In the genomic region with DNA sequence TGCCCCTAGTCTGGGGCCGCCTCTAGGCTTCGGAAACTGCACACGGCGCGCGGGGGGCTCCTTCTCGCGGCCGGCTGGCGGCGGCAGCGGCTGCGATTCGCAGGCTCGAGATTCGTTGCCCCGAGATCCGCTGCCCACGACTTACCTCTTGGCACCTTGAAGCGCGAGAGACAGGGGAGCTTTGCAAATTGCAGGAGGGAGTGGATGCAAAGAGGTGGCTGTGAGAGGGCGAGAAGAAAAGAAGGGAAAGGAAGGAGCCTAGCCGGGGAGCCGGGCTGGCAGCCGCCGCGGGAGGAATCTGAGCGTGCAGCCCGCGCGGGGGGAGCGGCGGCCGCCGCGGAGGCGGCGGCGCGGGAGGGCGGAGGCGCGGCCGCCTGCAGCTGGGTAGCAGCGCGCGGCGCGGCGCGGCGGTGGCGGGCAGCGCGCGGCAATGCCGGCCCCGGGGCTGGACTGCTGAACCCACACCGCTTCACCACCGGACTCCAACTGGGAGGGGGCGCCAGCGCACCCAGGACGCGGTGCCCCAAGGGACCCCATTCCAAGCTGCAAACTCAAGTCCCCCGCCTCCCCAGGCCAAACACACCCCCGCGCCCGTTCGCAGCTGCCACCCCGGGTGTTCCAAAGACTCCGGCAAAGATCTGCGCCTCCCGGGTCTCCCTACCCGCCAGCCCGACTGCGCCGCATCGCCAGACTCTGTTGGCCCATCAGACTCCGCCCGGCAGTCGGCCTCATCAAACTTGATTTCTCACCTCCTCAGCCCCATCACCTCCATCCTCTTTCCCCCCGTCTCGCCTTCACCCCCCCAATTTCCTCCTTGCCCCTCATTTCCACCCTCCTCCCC, we compare ENCODE assay signal across 1 cellular context.
TF ChIP-seq lines count a peak whose summit lies in the region.

No MANE protein-coding gene starts in this region.

TF ChIP-seq in K562, 482 proteins besides CTCF, POLR2A, EP300 and RAD21 (continued from another document and continues in another):
- TF ChIP-seq, protein P1, sequence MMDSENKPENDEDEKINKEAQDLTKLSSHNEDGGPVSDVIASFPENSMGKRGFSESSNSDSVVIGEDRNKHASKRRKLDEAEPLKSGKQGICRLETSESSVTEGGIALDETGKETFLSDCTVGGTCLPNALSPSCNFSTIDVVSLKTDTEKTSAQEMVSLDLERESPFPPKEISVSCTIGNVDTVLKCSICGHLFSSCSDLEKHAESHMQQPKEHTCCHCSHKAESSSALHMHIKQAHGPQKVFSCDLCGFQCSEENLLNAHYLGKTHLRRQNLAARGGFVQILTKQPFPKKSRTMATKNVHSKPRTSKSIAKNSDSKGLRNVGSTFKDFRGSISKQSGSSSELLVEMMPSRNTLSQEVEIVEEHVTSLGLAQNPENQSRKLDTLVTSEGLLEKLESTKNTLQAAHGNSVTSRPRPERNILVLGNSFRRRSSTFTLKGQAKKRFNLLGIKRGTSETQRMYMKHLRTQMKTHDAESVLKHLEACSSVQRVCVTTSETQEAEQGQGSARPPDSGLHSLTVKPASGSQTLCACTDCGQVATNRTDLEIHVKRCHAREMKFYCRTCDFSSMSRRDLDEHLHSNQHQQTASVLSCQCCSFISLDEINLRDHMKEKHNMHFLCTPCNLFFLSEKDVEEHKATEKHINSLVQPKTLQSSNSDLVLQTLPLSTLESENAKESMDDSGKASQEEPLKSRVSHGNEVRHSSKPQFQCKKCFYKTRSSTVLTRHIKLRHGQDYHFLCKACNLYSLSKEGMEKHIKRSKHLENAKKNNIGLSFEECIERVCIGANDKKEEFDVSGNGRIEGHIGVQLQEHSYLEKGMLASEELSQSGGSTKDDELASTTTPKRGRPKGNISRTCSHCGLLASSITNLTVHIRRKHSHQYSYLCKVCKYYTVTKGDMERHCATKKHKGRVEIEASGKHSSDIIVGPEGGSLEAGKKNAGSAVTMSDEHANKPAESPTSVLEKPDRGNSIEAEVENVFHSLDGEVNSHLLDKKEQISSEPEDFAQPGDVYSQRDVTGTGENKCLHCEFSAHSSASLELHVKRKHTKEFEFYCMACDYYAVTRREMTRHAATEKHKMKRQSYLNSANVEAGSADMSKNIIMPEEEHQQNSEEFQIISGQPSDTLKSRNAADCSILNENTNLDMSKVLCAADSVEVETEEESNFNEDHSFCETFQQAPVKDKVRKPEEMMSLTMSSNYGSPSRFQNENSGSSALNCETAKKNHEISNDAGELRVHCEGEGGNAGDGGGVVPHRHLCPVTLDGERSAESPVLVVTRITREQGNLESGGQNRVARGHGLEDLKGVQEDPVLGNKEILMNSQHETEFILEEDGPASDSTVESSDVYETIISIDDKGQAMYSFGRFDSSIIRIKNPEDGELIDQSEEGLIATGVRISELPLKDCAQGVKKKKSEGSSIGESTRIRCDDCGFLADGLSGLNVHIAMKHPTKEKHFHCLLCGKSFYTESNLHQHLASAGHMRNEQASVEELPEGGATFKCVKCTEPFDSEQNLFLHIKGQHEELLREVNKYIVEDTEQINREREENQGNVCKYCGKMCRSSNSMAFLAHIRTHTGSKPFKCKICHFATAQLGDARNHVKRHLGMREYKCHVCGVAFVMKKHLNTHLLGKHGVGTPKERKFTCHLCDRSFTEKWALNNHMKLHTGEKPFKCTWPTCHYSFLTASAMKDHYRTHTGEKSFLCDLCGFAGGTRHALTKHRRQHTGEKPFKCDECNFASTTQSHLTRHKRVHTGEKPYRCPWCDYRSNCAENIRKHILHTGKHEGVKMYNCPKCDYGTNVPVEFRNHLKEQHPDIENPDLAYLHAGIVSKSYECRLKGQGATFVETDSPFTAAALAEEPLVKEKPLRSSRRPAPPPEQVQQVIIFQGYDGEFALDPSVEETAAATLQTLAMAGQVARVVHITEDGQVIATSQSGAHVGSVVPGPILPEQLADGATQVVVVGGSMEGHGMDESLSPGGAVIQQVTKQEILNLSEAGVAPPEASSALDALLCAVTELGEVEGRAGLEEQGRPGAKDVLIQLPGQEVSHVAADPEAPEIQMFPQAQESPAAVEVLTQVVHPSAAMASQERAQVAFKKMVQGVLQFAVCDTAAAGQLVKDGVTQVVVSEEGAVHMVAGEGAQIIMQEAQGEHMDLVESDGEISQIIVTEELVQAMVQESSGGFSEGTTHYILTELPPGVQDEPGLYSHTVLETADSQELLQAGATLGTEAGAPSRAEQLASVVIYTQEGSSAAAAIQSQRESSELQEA (IDR thresholded peaks at IDR 0.05; ENCODE audit: low read depth), result no peak
- TF ChIP-seq, protein P2, sequence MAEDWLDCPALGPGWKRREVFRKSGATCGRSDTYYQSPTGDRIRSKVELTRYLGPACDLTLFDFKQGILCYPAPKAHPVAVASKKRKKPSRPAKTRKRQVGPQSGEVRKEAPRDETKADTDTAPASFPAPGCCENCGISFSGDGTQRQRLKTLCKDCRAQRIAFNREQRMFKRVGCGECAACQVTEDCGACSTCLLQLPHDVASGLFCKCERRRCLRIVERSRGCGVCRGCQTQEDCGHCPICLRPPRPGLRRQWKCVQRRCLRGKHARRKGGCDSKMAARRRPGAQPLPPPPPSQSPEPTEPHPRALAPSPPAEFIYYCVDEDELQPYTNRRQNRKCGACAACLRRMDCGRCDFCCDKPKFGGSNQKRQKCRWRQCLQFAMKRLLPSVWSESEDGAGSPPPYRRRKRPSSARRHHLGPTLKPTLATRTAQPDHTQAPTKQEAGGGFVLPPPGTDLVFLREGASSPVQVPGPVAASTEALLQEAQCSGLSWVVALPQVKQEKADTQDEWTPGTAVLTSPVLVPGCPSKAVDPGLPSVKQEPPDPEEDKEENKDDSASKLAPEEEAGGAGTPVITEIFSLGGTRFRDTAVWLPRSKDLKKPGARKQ (CRISPR knock-in tag; IDR thresholded peaks at IDR 0.05), result no peak
- peak; percentile 83 for TF ChIP-seq CCNT2 (IDR thresholded peaks at IDR 0.05; ENCODE audit: borderline replicate concordance, extremely low read depth, insufficient read length, low read depth, low read length)
- TF ChIP-seq, protein P3, sequence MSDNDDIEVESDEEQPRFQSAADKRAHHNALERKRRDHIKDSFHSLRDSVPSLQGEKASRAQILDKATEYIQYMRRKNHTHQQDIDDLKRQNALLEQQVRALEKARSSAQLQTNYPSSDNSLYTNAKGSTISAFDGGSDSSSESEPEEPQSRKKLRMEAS (CRISPR knock-in tag; IDR thresholded peaks at IDR 0.05), result no peak
- TF ChIP-seq HNRNPK (IDR thresholded peaks at IDR 0.05; ENCODE audit: low read depth, low read length, poor library complexity, severe bottlenecking), result no peak
- TF ChIP-seq TRIM28 (IDR thresholded peaks at IDR 0.05), result no peak
- no peak for TF ChIP-seq HEY1 (CRISPR knock-in tag; IDR thresholded peaks at IDR 0.05; ENCODE audit: borderline replicate concordance)
- peak in 1 of 2 experiments; percentile 69; a peak in 1 of 4 replicates for TF ChIP-seq KDM1A (IDR thresholded peaks at IDR 0.05)
- TF ChIP-seq, protein P4, sequence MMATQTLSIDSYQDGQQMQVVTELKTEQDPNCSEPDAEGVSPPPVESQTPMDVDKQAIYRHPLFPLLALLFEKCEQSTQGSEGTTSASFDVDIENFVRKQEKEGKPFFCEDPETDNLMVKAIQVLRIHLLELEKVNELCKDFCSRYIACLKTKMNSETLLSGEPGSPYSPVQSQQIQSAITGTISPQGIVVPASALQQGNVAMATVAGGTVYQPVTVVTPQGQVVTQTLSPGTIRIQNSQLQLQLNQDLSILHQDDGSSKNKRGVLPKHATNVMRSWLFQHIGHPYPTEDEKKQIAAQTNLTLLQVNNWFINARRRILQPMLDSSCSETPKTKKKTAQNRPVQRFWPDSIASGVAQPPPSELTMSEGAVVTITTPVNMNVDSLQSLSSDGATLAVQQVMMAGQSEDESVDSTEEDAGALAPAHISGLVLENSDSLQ (IDR thresholded peaks at IDR 0.05), result no peak
- TF ChIP-seq TOE1 (IDR thresholded peaks at IDR 0.05; ENCODE audit: borderline replicate concordance), result peak; percentile 4; the same call in 1 of the 2 replicates
- TF ChIP-seq TOE1 (CRISPR knock-in tag; IDR thresholded peaks at IDR 0.05; ENCODE audit: borderline replicate concordance, low read depth), result no peak
- TF ChIP-seq, protein P5, sequence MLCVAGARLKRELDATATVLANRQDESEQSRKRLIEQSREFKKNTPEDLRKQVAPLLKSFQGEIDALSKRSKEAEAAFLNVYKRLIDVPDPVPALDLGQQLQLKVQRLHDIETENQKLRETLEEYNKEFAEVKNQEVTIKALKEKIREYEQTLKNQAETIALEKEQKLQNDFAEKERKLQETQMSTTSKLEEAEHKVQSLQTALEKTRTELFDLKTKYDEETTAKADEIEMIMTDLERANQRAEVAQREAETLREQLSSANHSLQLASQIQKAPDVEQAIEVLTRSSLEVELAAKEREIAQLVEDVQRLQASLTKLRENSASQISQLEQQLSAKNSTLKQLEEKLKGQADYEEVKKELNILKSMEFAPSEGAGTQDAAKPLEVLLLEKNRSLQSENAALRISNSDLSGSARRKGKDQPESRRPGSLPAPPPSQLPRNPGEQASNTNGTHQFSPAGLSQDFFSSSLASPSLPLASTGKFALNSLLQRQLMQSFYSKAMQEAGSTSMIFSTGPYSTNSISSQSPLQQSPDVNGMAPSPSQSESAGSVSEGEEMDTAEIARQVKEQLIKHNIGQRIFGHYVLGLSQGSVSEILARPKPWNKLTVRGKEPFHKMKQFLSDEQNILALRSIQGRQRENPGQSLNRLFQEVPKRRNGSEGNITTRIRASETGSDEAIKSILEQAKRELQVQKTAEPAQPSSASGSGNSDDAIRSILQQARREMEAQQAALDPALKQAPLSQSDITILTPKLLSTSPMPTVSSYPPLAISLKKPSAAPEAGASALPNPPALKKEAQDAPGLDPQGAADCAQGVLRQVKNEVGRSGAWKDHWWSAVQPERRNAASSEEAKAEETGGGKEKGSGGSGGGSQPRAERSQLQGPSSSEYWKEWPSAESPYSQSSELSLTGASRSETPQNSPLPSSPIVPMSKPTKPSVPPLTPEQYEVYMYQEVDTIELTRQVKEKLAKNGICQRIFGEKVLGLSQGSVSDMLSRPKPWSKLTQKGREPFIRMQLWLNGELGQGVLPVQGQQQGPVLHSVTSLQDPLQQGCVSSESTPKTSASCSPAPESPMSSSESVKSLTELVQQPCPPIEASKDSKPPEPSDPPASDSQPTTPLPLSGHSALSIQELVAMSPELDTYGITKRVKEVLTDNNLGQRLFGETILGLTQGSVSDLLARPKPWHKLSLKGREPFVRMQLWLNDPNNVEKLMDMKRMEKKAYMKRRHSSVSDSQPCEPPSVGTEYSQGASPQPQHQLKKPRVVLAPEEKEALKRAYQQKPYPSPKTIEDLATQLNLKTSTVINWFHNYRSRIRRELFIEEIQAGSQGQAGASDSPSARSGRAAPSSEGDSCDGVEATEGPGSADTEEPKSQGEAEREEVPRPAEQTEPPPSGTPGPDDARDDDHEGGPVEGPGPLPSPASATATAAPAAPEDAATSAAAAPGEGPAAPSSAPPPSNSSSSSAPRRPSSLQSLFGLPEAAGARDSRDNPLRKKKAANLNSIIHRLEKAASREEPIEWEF (CRISPR knock-in tag; IDR thresholded peaks at IDR 0.05), result no peak
- TF ChIP-seq FOXM1 (IDR thresholded peaks at IDR 0.05; ENCODE audit: low read depth), result no peak
- no peak for TF ChIP-seq FOXM1 (CRISPR knock-in tag; IDR thresholded peaks at IDR 0.05; ENCODE audit: low read depth)
- no peak for TF ChIP-seq POLR3G (IDR thresholded peaks at IDR 0.05; ENCODE audit: extremely low read depth, insufficient read length, insufficient replicate concordance)
- no peak for TF ChIP-seq STAT5B (CRISPR knock-in tag; IDR thresholded peaks at IDR 0.05)
